Comparison of ENCODE assay signal across 37 cellular contexts in genomic region chr6:68593558-68593957, GRCh38. TPM values are rescaled to one million over a fixed set of nuclear protein-coding genes. Genes with fewer than 3 reads are reported as not detected.
"Had no signal": no experiment of that assay in that cellular context is flagged by ENCODE, and none has a peak within 500 bp of the region (broad histone marks: within the 10 kb centered on the region; RNA-seq: fewer than 3 reads in every experiment).

No MANE protein-coding gene starts in this region.

- H3K27ac ChIP-seq: adrenal gland, body of pancreas, brain microvascular endothelial cell, breast epithelium, VCaP had no signal

- ATAC-seq: activated naive CD4-positive, alpha-beta T cell treated with anti-CD3 and anti-CD28 coated beads, Interleukin-2, amount 50 U/mL, for 72 hours; activated T-cell treated with anti-CD3 and anti-CD28 coated beads, Interleukin-2, amount 50 U/mL, for 4 hours; activated T-cell treated with anti-CD3 and anti-CD28 coated beads, Interleukin-2, amount 50 U/mL, for 72 hours; activated T-helper 17 cell treated with anti-CD3 and anti-CD28 coated beads, Interleukin-2, amount 50 U/mL, for 72 hours; body of pancreas had no signal

- H3K9me3 ChIP-seq: adrenal gland, body of pancreas had no signal

- H3K9me3 Mint-ChIP-seq: activated CD4-positive, alpha-beta memory T cell treated with anti-CD3 and anti-CD28 coated beads, Interleukin-2, amount 10 ng/mL, durations not matched to agents 7 days and 5 days; activated T-helper 1 cell treated with anti-CD3 and anti-CD28 coated beads, Interleukin-12 subunit alpha, Interleukin-12 subunit beta, Interleukin-2, Interleukin-4 antibody, amounts not matched to agents 30 ng/mL and 10 ng/mL and 1 ng/mL, durations not matched to agents 14 hours and 24 hours and 36 hours had no signal

- H3K4me3 ChIP-seq: adrenal gland, body of pancreas, breast epithelium had no signal

- H3K4me1 Mint-ChIP-seq: activated B cell treated with CpG ODN at 0.5 μM for 24 hours; activated CD4-positive, alpha-beta memory T cell treated with anti-CD3 and anti-CD28 coated beads, Interleukin-2, amount 10 ng/mL, durations not matched to agents 7 days and 5 days; activated CD4-positive, alpha-beta T cell treated with anti-CD3 and anti-CD28 coated beads, Interleukin-2, amount 10 ng/mL, durations not matched to agents 24 days and 14 days; activated naive CD8-positive, alpha-beta T cell treated with anti-CD3 and anti-CD28 coated beads for 36 hours; activated T-helper 17 cell treated with anti-CD3 and anti-CD28 coated beads, Interleukin-2, amount 50 U/mL, for 72 hours had no signal

- H3K4me1 ChIP-seq: adrenal gland, body of pancreas, breast epithelium had no signal

- H3K27ac Mint-ChIP-seq: activated B cell treated with CpG ODN at 0.5 μM for 24 hours; activated CD4-positive, alpha-beta memory T cell treated with anti-CD3 and anti-CD28 coated beads, Interleukin-2, amount 10 ng/mL, durations not matched to agents 7 days and 5 days; activated CD4-positive, alpha-beta T cell treated with anti-CD3 and anti-CD28 coated beads, Interleukin-2, amount 10 ng/mL, durations not matched to agents 24 days and 14 days; activated naive CD4-positive, alpha-beta T cell treated with anti-CD3 and anti-CD28 coated beads for 36 hours; activated naive CD4-positive, alpha-beta T cell treated with anti-CD3 and anti-CD28 coated beads, Interleukin-2, amount 50 U/mL, for 72 hours; activated naive CD8-positive, alpha-beta T cell treated with anti-CD3 and anti-CD28 coated beads for 36 hours; activated T-cell treated with anti-CD3 and anti-CD28 coated beads, Interleukin-2, amount 50 U/mL, for 72 hours; activated T-helper 1 cell treated with anti-CD3 and anti-CD28 coated beads, Interleukin-12 subunit alpha, Interleukin-12 subunit beta, Interleukin-2, Interleukin-4 antibody, amounts not matched to agents 30 ng/mL and 10 ng/mL and 1 ng/mL, durations not matched to agents 14 hours and 24 hours and 36 hours; activated T-helper 17 cell treated with anti-CD3 and anti-CD28 coated beads, Interleukin-2, amount 50 U/mL, for 72 hours; T-helper 1 cell treated with Interleukin-12 subunit alpha and Interleukin-12 subunit beta and Interleukin-4 antibody, amounts not matched to agents 30 μg/mL and 1 μg/mL, for 36 hours; T-helper 2 cell treated with Interferon-gamma antibody and Interleukin-4, amounts not matched to agents 5 μg/mL and 100 μg/mL, for 36 hours had no signal

- DNase-seq: activated B cell treated with CpG ODN at 0.5 μM for 24 hours; activated CD4-positive, alpha-beta memory T cell treated with anti-CD3 and anti-CD28 coated beads, Interleukin-2, amount 10 ng/mL, durations not matched to agents 7 days and 5 days; activated CD4-positive, alpha-beta T cell treated with anti-CD3 and anti-CD28 coated beads for 4 hours; activated CD4-positive, alpha-beta T cell treated with anti-CD3 and anti-CD28 coated beads, Interleukin-2, amount 10 ng/mL, durations not matched to agents 24 days and 14 days; activated CD4-positive, alpha-beta T cell treated with anti-CD3 and anti-CD28 coated beads, Interleukin-2, amount 50 U/mL, for 1 hour; activated CD4-positive, alpha-beta T cell treated with anti-CD3 and anti-CD28 coated beads, Interleukin-2, amount 50 U/mL, for 4 hours; activated CD4-positive, CD25-positive, alpha-beta regulatory T cell treated with anti-CD3 and anti-CD28 coated beads, Interleukin-2, amount 50 U/mL, for 72 hours; activated CD8-positive, alpha-beta memory T cell treated with anti-CD3 and anti-CD28 coated beads, Interleukin-2, amount 50 U/mL, for 4 hours; activated effector memory CD4-positive, alpha-beta T cell treated with anti-CD3 and anti-CD28 coated beads, Interleukin-2, amount 50 U/mL, for 16 hours; activated gamma-delta T cell treated with Interleukin-2 at 50 U/mL for 16 hours; activated naive CD4-positive, alpha-beta T cell; activated naive CD4-positive, alpha-beta T cell treated with anti-CD3 and anti-CD28 coated beads for 36 hours; activated naive CD4-positive, alpha-beta T cell treated with anti-CD3 and anti-CD28 coated beads, Interleukin-2, amount 50 U/mL, for 16 hours; activated naive CD8-positive, alpha-beta T cell treated with anti-CD3 and anti-CD28 coated beads for 36 hours; activated T-cell treated with anti-CD3 and anti-CD28 coated beads for 4 hours; activated T-cell treated with anti-CD3 and anti-CD28 coated beads, Interleukin-2, amount 50 U/mL, for 1 hour; activated T-cell treated with anti-CD3 and anti-CD28 coated beads, Interleukin-2, amount 50 U/mL, for 4 hours; activated T-cell treated with anti-CD3 and anti-CD28 coated beads, Interleukin-2, amount 50 U/mL, for 72 hours; adrenal gland; amniotic stem cell; aorta; body of pancreas; brain microvascular endothelial cell; central memory CD4-positive, alpha-beta T cell; T-helper 1 cell; T-helper 2 cell; T-helper 9 cell had no signal

- H3K27me3 Mint-ChIP-seq: activated B cell treated with CpG ODN at 0.5 μM for 24 hours; activated CD4-positive, alpha-beta memory T cell treated with anti-CD3 and anti-CD28 coated beads, Interleukin-2, amount 10 ng/mL, durations not matched to agents 7 days and 5 days; activated CD4-positive, alpha-beta T cell treated with anti-CD3 and anti-CD28 coated beads, Interleukin-2, amount 10 ng/mL, durations not matched to agents 24 days and 14 days; activated naive CD8-positive, alpha-beta T cell treated with anti-CD3 and anti-CD28 coated beads for 36 hours; activated T-helper 17 cell treated with anti-CD3 and anti-CD28 coated beads, Interleukin-2, amount 50 U/mL, for 72 hours had no signal

- FAIRE-seq: astrocyte, TTC549 had no signal

- H3K36me3 Mint-ChIP-seq: activated naive CD8-positive, alpha-beta T cell treated with anti-CD3 and anti-CD28 coated beads for 36 hours had no signal

- H3K4me3 Mint-ChIP-seq: activated B cell treated with CpG ODN at 0.5 μM for 24 hours; activated CD4-positive, alpha-beta memory T cell treated with anti-CD3 and anti-CD28 coated beads, Interleukin-2, amount 10 ng/mL, durations not matched to agents 7 days and 5 days; activated CD4-positive, alpha-beta T cell treated with anti-CD3 and anti-CD28 coated beads, Interleukin-2, amount 10 ng/mL, durations not matched to agents 24 days and 14 days; activated naive CD4-positive, alpha-beta T cell treated with anti-CD3 and anti-CD28 coated beads for 36 hours; activated naive CD8-positive, alpha-beta T cell treated with anti-CD3 and anti-CD28 coated beads for 36 hours; activated T-cell treated with anti-CD3 and anti-CD28 coated beads, Interleukin-2, amount 50 U/mL, for 4 hours; activated T-cell treated with anti-CD3 and anti-CD28 coated beads, Interleukin-2, amount 50 U/mL, for 72 hours; activated T-helper 1 cell treated with anti-CD3 and anti-CD28 coated beads, Interleukin-12 subunit alpha, Interleukin-12 subunit beta, Interleukin-2, Interleukin-4 antibody, amounts not matched to agents 30 ng/mL and 10 ng/mL and 1 ng/mL, durations not matched to agents 14 hours and 24 hours and 36 hours; activated T-helper 17 cell treated with anti-CD3 and anti-CD28 coated beads, Interleukin-2, amount 50 U/mL, for 72 hours; T-helper 1 cell treated with Interleukin-12 subunit alpha and Interleukin-12 subunit beta and Interleukin-4 antibody, amounts not matched to agents 30 μg/mL and 1 μg/mL, for 36 hours; T-helper 2 cell treated with Interferon-gamma antibody and Interleukin-4, amounts not matched to agents 5 μg/mL and 100 μg/mL, for 36 hours had no signal

- H3K27me3 ChIP-seq: adrenal gland, body of pancreas, brain microvascular endothelial cell, breast epithelium had no signal

- H3K36me3 ChIP-seq: adrenal gland, brain microvascular endothelial cell, breast epithelium had no signal

RNA-seq across cellular contexts. Expression of gene ADGRB3, which starts 41.5 kb away (rescaled TPM):
- total RNA-seq: activated B cell treated with CpG ODN at 0.5 μM for 24 hours; activated CD4-positive, alpha-beta memory T cell treated with anti-CD3 and anti-CD28 coated beads, Interleukin-2, amount 10 ng/mL, durations not matched to agents 7 days and 5 days; activated CD4-positive, alpha-beta T cell treated with anti-CD3 and anti-CD28 coated beads, Interleukin-2, amount 10 ng/mL, durations not matched to agents 24 days and 14 days; activated CD8-positive, alpha-beta memory T cell treated with anti-CD3 and anti-CD28 coated beads for 36 hours; activated naive CD4-positive, alpha-beta T cell treated with anti-CD3 and anti-CD28 coated beads for 36 hours; activated naive CD4-positive, alpha-beta T cell treated with anti-CD3 and anti-CD28 coated beads, Interleukin-2, amount 50 U/mL, for 72 hours; activated naive CD8-positive, alpha-beta T cell treated with anti-CD3 and anti-CD28 coated beads for 36 hours; activated T-cell treated with anti-CD3 and anti-CD28 coated beads, Interleukin-2, amount 50 U/mL, for 4 hours; activated T-cell treated with anti-CD3 and anti-CD28 coated beads, Interleukin-2, amount 50 U/mL, for 72 hours; activated T-helper 1 cell treated with anti-CD3 and anti-CD28 coated beads, Interleukin-12 subunit alpha, Interleukin-12 subunit beta, Interleukin-2, Interleukin-4 antibody, amounts not matched to agents 30 ng/mL and 10 ng/mL and 1 ng/mL, durations not matched to agents 14 hours and 24 hours and 36 hours had no signal
